23 cellular contexts compared by ENCODE assay signal in the genomic region with DNA sequence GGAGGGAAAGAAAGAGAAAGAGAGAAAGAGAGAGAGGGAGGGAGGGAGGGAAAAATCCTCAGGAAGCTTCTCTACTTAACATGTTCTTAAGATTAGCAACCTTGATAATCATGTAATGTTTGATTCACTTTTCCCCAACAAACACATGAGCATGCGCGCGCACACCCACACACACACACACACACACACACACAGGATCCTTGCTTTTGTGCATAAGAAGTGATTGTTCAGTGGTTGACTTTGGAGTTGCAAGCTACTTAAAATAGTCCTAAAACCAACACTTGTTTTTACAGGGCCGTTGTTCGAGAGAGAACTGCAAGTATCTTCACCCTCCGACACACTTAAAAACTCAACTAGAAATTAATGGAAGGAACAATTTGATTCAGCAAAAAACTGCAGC.
DNase-seq lines count a peak whose midpoint lies in the region; ATAC-seq and TF ChIP-seq lines count a peak whose summit lies in the region.
"Had no signal": no experiment of that assay in that cellular context is flagged by ENCODE, and none has a peak within 500 bp of the region (broad histone marks: within the 10 kb centered on the region; RNA-seq: fewer than 3 reads in every experiment).

No MANE protein-coding gene starts in this region.

- ATAC-seq in SK-N-SH treated with all-trans-retinoic acid at 6 μM for 48 hours (no peak), left lung (peak; percentile 72), GM21825 (IDR thresholded peaks at IDR 0.05; ENCODE audit: unreplicated experiment) (no peak)

- H3K4me1 ChIP-seq in SK-N-SH (ENCODE audit: control insufficient read depth in 1 of 2, insufficient read depth in 2 of 2, low read depth in 1 of 2, low read length in 1 of 2), result peaks cover under 1 to 22% of the 10 kb centered on the region in 2 experiments; a peak in 2 of 4 replicates
- peaks cover 9 to 10% of the 10 kb centered on the region in 2 donors for H3K4me1 ChIP-seq in left lung
- peaks cover 12 to 17% of the 10 kb centered on the region in 2 donors for H3K4me1 ChIP-seq in thyroid gland
- H3K4me1 ChIP-seq: BLaER1 had no signal

- POLR2A ChIA-PET in SK-N-SH (lab: Yijun Ruan, JAX), result no interaction called here

- H3K9me2 ChIP-seq in SK-N-SH, result no peaks in the 10 kb centered on the region

- H3F3A ChIP-seq in SK-N-SH (replicated peaks; ENCODE audit: insufficient read depth), result peaks cover 16% of the 10 kb centered on the region

- no peak for TF ChIP-seq POLR2A in thyroid gland (IDR thresholded peaks at IDR 0.05)

- H3K27me3 ChIP-seq in SK-N-SH (ENCODE audit: insufficient read depth), result no peaks in the 10 kb centered on the region
- no peaks in the 10 kb centered on the region for H3K27me3 ChIP-seq in left lung
- H3K27me3 ChIP-seq in thyroid gland, result no peaks in the 10 kb centered on the region
- H3K27me3 ChIP-seq: BLaER1, Peyer's patch had no signal

- TF ChIP-seq CTCF in SK-N-SH (IDR thresholded peaks at IDR 0.05) (0 out of 2 replicates have a peak, but pooled peaks have one; percentile 10), choroid plexus epithelial cell (conservative IDR thresholded peaks at IDR 0.05; ENCODE audit: low read depth, low read length) (no peak), left lung (IDR thresholded peaks at IDR 0.05) (no peak), thyroid gland (IDR thresholded peaks at IDR 0.05) (peak in 4 of 6 experiments; percentile 30 to 63 (median 46))

- H2AFZ ChIP-seq in SK-N-SH (ENCODE audit: low read depth), result no peak overlapping the region

- TF ChIP-seq RAD21 in SK-N-SH (IDR thresholded peaks at IDR 0.05; ENCODE audit: low read length), result no peak

- H3K79me2 ChIP-seq in SK-N-SH (ENCODE audit: insufficient read depth), result peaks cover 90% of the 10 kb centered on the region

- no peak overlapping the region for H3K4me2 ChIP-seq in SK-N-SH
- H3K4me2 ChIP-seq: BLaER1 had no signal

- no peaks in the 10 kb centered on the region; the same call in 1 of the 2 replicates for H4K20me1 ChIP-seq in SK-N-SH (ENCODE audit: insufficient read depth)

- H3K27ac ChIP-seq in SK-N-SH (ENCODE audit: low read depth in 2 of 2, low read length in 1 of 2), result peak overlapping the region; percentile 6 to 61; a peak in 1 of 4 replicates
- no peak overlapping the region for H3K27ac ChIP-seq in left lung
- H3K27ac ChIP-seq in thyroid gland, result peak overlapping the region in 1 of 3 donors; percentile 3
- H3K27ac ChIP-seq: 22Rv1, BLaER1, Peyer's patch had no signal

- no peak for TF ChIP-seq EP300 in SK-N-SH (IDR thresholded peaks at IDR 0.05; ENCODE audit: borderline replicate concordance in 1 of 2, low read depth in 1 of 2, low read length in 1 of 2)

- peaks cover 34 to 61% of the 10 kb centered on the region in 2 experiments for H3K36me3 ChIP-seq in SK-N-SH (replicated peaks in 1 of 2; ENCODE audit: control insufficient read depth in 1 of 2, insufficient read depth in 2 of 2, low read length in 1 of 2)
- H3K36me3 ChIP-seq in left lung, result peaks cover 0 to 18% of the 10 kb centered on the region in 2 donors
- H3K36me3 ChIP-seq in thyroid gland, result peaks cover 0 to 2% of the 10 kb centered on the region in 2 donors

- WGBS in SK-N-SH (ENCODE audit: low lambda C conversion rate), result 95% methylated on average over 6 of the region's 6 CpGs
- WGBS in thyroid gland, 2 donors, result 41 to 44% methylated on average over 6 of the region's 6 CpGs

- H3K9ac ChIP-seq in SK-N-SH, result no peak overlapping the region
- H3K9ac ChIP-seq: BLaER1 had no signal

- CTCF ChIA-PET in SK-N-SH (lab: Yijun Ruan, JAX), result interaction anchor here (1.2 to 4.4 kb wide), 5 partner anchors 10 to 224 kb away, joined by 3 to 25 read pairs (median 7); no protein-coding TSS in a partner anchor

- H3K9me3 ChIP-seq in SK-N-SH, result no peaks in the 10 kb centered on the region
- no peaks in the 10 kb centered on the region for H3K9me3 ChIP-seq in left lung
- H3K9me3 ChIP-seq in thyroid gland, result no peaks in the 10 kb centered on the region
- H3K9me3 ChIP-seq: BLaER1, Peyer's patch had no signal

- H3K4me3 ChIP-seq in SK-N-SH (ENCODE audit: low read depth in 2 of 2, low read length in 1 of 2), result no peak overlapping the region
- no peak overlapping the region for H3K4me3 ChIP-seq in choroid plexus epithelial cell (ENCODE audit: low read depth, low read length)
- no peak overlapping the region for H3K4me3 ChIP-seq in left lung
- no peak overlapping the region for H3K4me3 ChIP-seq in thyroid gland (replicated peaks in 1 of 3)
- H3K4me3 ChIP-seq: BLaER1, Peyer's patch had no signal

- no peak for DNase-seq in SK-N-SH
- peak; percentile 33 for DNase-seq in choroid plexus epithelial cell (ENCODE audit: low read depth)
- DNase-seq in left lung, result no peak
- DNase-seq in thyroid gland, result peak; percentile 75 to 76
- DNase-seq in NCI-H2196 (lab: John Stamatoyannopoulos, UW; ENCODE audit: unreplicated experiment), result no peak
- DNase-seq in GM19240 (ENCODE audit: insufficient read length, low spot score), result no peak
- DNase-seq: ACHN; CD4-positive, alpha-beta T cell; COR-L47; DMS79 treated with DMSO at 0.1 percent for 48 hours; GOT3; HCEC 1CT; NCI-H1105; NCI-H146; NCI-H2029; NCI-H2171; NCI-H524 treated with DMSO at 0.1 percent for 48 hours; NCI-H82; Peyer's patch had no signal

- intact Hi-C loops in left lung (cut with DNase I), result no loop called here
- intact Hi-C loops in thyroid gland (cut with DNase I), result loop anchor here (10.0 kb wide), 1 partner anchor 99 kb away; no protein-coding TSS in a partner anchor

TF ChIP-seq in SK-N-SH, 30 proteins besides CTCF, POLR2A, EP300 and RAD21 (continues in another document):
- TF ChIP-seq, protein P1, sequence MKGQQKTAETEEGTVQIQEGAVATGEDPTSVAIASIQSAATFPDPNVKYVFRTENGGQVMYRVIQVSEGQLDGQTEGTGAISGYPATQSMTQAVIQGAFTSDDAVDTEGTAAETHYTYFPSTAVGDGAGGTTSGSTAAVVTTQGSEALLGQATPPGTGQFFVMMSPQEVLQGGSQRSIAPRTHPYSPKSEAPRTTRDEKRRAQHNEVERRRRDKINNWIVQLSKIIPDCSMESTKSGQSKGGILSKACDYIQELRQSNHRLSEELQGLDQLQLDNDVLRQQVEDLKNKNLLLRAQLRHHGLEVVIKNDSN (IDR thresholded peaks at IDR 0.05; ENCODE audit: borderline replicate concordance, low read depth), result no peak
- TF ChIP-seq CHD2 (IDR thresholded peaks at IDR 0.05; ENCODE audit: low read length, partially characterized antibody), result no peak
- no peak for TF ChIP-seq ELF1 (IDR thresholded peaks at IDR 0.05)
- TF ChIP-seq, protein P2, sequence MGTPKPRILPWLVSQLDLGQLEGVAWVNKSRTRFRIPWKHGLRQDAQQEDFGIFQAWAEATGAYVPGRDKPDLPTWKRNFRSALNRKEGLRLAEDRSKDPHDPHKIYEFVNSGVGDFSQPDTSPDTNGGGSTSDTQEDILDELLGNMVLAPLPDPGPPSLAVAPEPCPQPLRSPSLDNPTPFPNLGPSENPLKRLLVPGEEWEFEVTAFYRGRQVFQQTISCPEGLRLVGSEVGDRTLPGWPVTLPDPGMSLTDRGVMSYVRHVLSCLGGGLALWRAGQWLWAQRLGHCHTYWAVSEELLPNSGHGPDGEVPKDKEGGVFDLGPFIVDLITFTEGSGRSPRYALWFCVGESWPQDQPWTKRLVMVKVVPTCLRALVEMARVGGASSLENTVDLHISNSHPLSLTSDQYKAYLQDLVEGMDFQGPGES (IDR thresholded peaks at IDR 0.05; ENCODE audit: low read depth, low read length), result no peak
- no peak for TF ChIP-seq GATA2 (CRISPR knock-in tag; IDR thresholded peaks at IDR 0.05)
- no peak for TF ChIP-seq MEF2A (IDR thresholded peaks at IDR 0.05; ENCODE audit: borderline replicate concordance, low read depth)
- TF ChIP-seq, protein P3, sequence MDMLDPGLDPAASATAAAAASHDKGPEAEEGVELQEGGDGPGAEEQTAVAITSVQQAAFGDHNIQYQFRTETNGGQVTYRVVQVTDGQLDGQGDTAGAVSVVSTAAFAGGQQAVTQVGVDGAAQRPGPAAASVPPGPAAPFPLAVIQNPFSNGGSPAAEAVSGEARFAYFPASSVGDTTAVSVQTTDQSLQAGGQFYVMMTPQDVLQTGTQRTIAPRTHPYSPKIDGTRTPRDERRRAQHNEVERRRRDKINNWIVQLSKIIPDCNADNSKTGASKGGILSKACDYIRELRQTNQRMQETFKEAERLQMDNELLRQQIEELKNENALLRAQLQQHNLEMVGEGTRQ (IDR thresholded peaks at IDR 0.05; ENCODE audit: borderline replicate concordance, low read depth, low read length), result no peak

TF ChIP-seq in SK-N-SH treated with all-trans-retinoic acid at 6 μM for 48 hours, 23 proteins besides CTCF, POLR2A, EP300 and RAD21 (continues in another document):
- TF ChIP-seq OSR1 (CRISPR knock-in tag; IDR thresholded peaks at IDR 0.05), result no peak
- TF ChIP-seq ZFP3 (CRISPR knock-in tag; IDR thresholded peaks at IDR 0.05), result no peak
- no peak for TF ChIP-seq ZC3H10 (CRISPR knock-in tag; IDR thresholded peaks at IDR 0.05)
- TF ChIP-seq TCF4 (CRISPR knock-in tag; IDR thresholded peaks at IDR 0.05; ENCODE audit: borderline replicate concordance), result no peak
- TF ChIP-seq ZFP30 (CRISPR knock-in tag; IDR thresholded peaks at IDR 0.05), result no peak
- TF ChIP-seq GLIS3 (CRISPR knock-in tag; IDR thresholded peaks at IDR 0.05), result no peak
- no peak for TF ChIP-seq BACH2 (CRISPR knock-in tag; IDR thresholded peaks at IDR 0.05; ENCODE audit: borderline replicate concordance)
- TF ChIP-seq, protein P4, sequence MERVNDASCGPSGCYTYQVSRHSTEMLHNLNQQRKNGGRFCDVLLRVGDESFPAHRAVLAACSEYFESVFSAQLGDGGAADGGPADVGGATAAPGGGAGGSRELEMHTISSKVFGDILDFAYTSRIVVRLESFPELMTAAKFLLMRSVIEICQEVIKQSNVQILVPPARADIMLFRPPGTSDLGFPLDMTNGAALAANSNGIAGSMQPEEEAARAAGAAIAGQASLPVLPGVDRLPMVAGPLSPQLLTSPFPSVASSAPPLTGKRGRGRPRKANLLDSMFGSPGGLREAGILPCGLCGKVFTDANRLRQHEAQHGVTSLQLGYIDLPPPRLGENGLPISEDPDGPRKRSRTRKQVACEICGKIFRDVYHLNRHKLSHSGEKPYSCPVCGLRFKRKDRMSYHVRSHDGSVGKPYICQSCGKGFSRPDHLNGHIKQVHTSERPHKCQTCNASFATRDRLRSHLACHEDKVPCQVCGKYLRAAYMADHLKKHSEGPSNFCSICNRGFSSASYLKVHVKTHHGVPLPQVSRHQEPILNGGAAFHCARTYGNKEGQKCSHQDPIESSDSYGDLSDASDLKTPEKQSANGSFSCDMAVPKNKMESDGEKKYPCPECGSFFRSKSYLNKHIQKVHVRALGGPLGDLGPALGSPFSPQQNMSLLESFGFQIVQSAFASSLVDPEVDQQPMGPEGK (CRISPR knock-in tag; IDR thresholded peaks at IDR 0.05; ENCODE audit: borderline replicate concordance), result no peak

Comparison
In these comparisons a context has a peak if more than half of its experiments do, and no peak if none do; other contexts are left out.
1. DNase-seq: peak in choroid plexus epithelial cell (single experiment) and thyroid gland (2 of 2); none in SK-N-SH (single experiment), left lung (0 of 2), NCI-H2196 (single experiment) and GM19240 (single experiment).
2. H3K27ac ChIP-seq: peak in SK-N-SH (2 of 2); none in left lung (0 of 2).
3. CTCF ChIP-seq: peak in SK-N-SH (single experiment) and thyroid gland (4 of 6); none in choroid plexus epithelial cell (single experiment) and left lung (0 of 2).